In genomic region chr2:111209045-111209514, GRCh38 we compare ENCODE assay signal across 9 cellular contexts.
A peak's percentile ranks its signal among the peaks of the same experiment; 100 is the strongest.
DNase-seq lines count a peak whose midpoint lies in the region; ATAC-seq and TF ChIP-seq lines count a peak whose summit lies in the region.
"Had no signal": no experiment of that assay in that cellular context is flagged by ENCODE, and none has a peak within 500 bp of the region (broad histone marks: within the 10 kb centered on the region; RNA-seq: fewer than 3 reads in every experiment).

No MANE protein-coding gene starts in this region.

- no peak overlapping the region for H3K27ac ChIP-seq in naive thymus-derived CD4-positive, alpha-beta T cell (ENCODE audit: low read depth, low read length)
- H3K27ac ChIP-seq: BLaER1 treated with 17β-estradiol and CSF1 and Interleukin-3, amounts not matched to agents 10 nM and 100 nM had no signal

- peaks cover 5% of the 10 kb centered on the region for H3K9me3 Mint-ChIP-seq in activated CD8-positive, alpha-beta memory T cell treated with anti-CD3 and anti-CD28 coated beads, Interleukin-2, amount 10 ng/mL, durations not matched to agents 7 days and 5 days (ENCODE audit: low read depth)
- peaks cover 0 to 18% (median 11%) of the 10 kb centered on the region in 11 donors for H3K9me3 Mint-ChIP-seq in naive thymus-derived CD4-positive, alpha-beta T cell
- peaks cover 9% of the 10 kb centered on the region for H3K9me3 Mint-ChIP-seq in progenitor cell of endocrine pancreas (ENCODE audit: low read depth)

- no peaks in the 10 kb centered on the region for H3K36me3 ChIP-seq in naive thymus-derived CD4-positive, alpha-beta T cell (ENCODE audit: control insufficient read depth in 2 of 3, insufficient read depth in 3 of 3, low read length in 3 of 3)
- H3K36me3 ChIP-seq: BLaER1 treated with 17β-estradiol and CSF1 and Interleukin-3, amounts not matched to agents 10 nM and 100 nM had no signal

- no peak overlapping the region for H3K4me3 ChIP-seq in naive thymus-derived CD4-positive, alpha-beta T cell (ENCODE audit: low read length)
- H3K4me3 ChIP-seq: BLaER1 treated with 17β-estradiol and CSF1 and Interleukin-3, amounts not matched to agents 10 nM and 100 nM had no signal

- no peaks in the 10 kb centered on the region for H3K9me3 ChIP-seq in naive thymus-derived CD4-positive, alpha-beta T cell (ENCODE audit: control insufficient read depth in 2 of 3, low read length in 3 of 3)

- ATAC-seq in activated CD8-positive, alpha-beta memory T cell treated with anti-CD3 and anti-CD28 coated beads, Interleukin-2, amount 10 ng/mL, durations not matched to agents 7 days and 5 days, result peak; percentile 64
- ATAC-seq in HG02981 (IDR thresholded peaks at IDR 0.05; ENCODE audit: unreplicated experiment), result peak; percentile 95
- ATAC-seq in naive thymus-derived CD4-positive, alpha-beta T cell, result peak; percentile 54

- POLR2A ChIA-PET in naive thymus-derived CD4-positive, alpha-beta T cell (lab: Charles Lee), result no interaction called here

- H3K27me3 ChIP-seq in naive thymus-derived CD4-positive, alpha-beta T cell (ENCODE audit: control insufficient read depth in 2 of 2, insufficient read depth in 2 of 2, low read length in 2 of 2), result no peaks in the 10 kb centered on the region
- H3K27me3 ChIP-seq: BLaER1 treated with 17β-estradiol and CSF1 and Interleukin-3, amounts not matched to agents 10 nM and 100 nM had no signal

- peaks cover 34% of the 10 kb centered on the region for H3K36me3 Mint-ChIP-seq in activated CD8-positive, alpha-beta memory T cell treated with anti-CD3 and anti-CD28 coated beads, Interleukin-2, amount 10 ng/mL, durations not matched to agents 7 days and 5 days
- H3K36me3 Mint-ChIP-seq in naive thymus-derived CD4-positive, alpha-beta T cell, result peaks cover under 1 to 43% (median 3%) of the 10 kb centered on the region in 5 donors
- H3K36me3 Mint-ChIP-seq in progenitor cell of endocrine pancreas (ENCODE audit: insufficient read depth), result peaks cover 1% of the 10 kb centered on the region

- intact Hi-C loops in naive thymus-derived CD4-positive, alpha-beta T cell (cut with micrococcal nuclease), result loop anchor here in 1 of 2 donors (1.0 to 5.0 kb wide), 3 partner anchors 30 to 494 kb away; no protein-coding TSS in a partner anchor

- H3K4me3 Mint-ChIP-seq in activated CD8-positive, alpha-beta memory T cell treated with anti-CD3 and anti-CD28 coated beads, Interleukin-2, amount 10 ng/mL, durations not matched to agents 7 days and 5 days, result no peak overlapping the region
- H3K4me3 Mint-ChIP-seq in naive thymus-derived CD4-positive, alpha-beta T cell, result peak overlapping the region in 1 of 10 donors; percentile 61
- no peak overlapping the region for H3K4me3 Mint-ChIP-seq in progenitor cell of endocrine pancreas (ENCODE audit: low read depth)

- DNase-seq in activated CD8-positive, alpha-beta memory T cell treated with anti-CD3 and anti-CD28 coated beads, Interleukin-2, amount 10 ng/mL, durations not matched to agents 7 days and 5 days, result peak; percentile 55
- DNase-seq in activated CD8-positive, alpha-beta memory T cell treated with anti-CD3 and anti-CD28 coated beads, Interleukin-2, amount 50 U/mL, for 48 hours, result no peak
- DNase-seq in SW480 (ENCODE audit: low spot score) (peak; percentile 40), progenitor cell of endocrine pancreas (ENCODE audit: low spot score, unreplicated experiment) (no peak), iPS-NIHi11 (ENCODE audit: low spot score) (no peak), NCI-H524 treated with DMSO at 0.1 percent for 48 hours (lab: John Stamatoyannopoulos, UW) (no peak)
- peak in 1 of 9 donors; percentile 41 for DNase-seq in naive thymus-derived CD4-positive, alpha-beta T cell

- peaks cover 16% of the 10 kb centered on the region for H3K4me1 Mint-ChIP-seq in activated CD8-positive, alpha-beta memory T cell treated with anti-CD3 and anti-CD28 coated beads, Interleukin-2, amount 10 ng/mL, durations not matched to agents 7 days and 5 days
- peaks cover 0 to 27% (median 0%) of the 10 kb centered on the region in 7 donors for H3K4me1 Mint-ChIP-seq in naive thymus-derived CD4-positive, alpha-beta T cell
- no peaks in the 10 kb centered on the region for H3K4me1 Mint-ChIP-seq in progenitor cell of endocrine pancreas (ENCODE audit: low read depth)

- peaks cover 4% of the 10 kb centered on the region for H3K27me3 Mint-ChIP-seq in activated CD8-positive, alpha-beta memory T cell treated with anti-CD3 and anti-CD28 coated beads, Interleukin-2, amount 10 ng/mL, durations not matched to agents 7 days and 5 days
- H3K27me3 Mint-ChIP-seq in naive thymus-derived CD4-positive, alpha-beta T cell, result peaks cover 0 to 13% (median 8%) of the 10 kb centered on the region in 5 donors
- H3K27me3 Mint-ChIP-seq in progenitor cell of endocrine pancreas, result peaks cover 3% of the 10 kb centered on the region

- no peaks in the 10 kb centered on the region for H3K4me1 ChIP-seq in naive thymus-derived CD4-positive, alpha-beta T cell (ENCODE audit: control insufficient read depth in 2 of 2, insufficient read depth in 2 of 2, low read length in 2 of 2)

- no peak for TF ChIP-seq CTCF in progenitor cell of endocrine pancreas (IDR thresholded peaks at IDR 0.05; ENCODE audit: unreplicated experiment)

- CTCF ChIA-PET in activated CD8-positive, alpha-beta memory T cell treated with anti-CD3 and anti-CD28 coated beads, Interleukin-2, amount 10 ng/mL, durations not matched to agents 7 days and 5 days (lab: Charles Lee), result no interaction called here
- CTCF ChIA-PET in naive thymus-derived CD4-positive, alpha-beta T cell (lab: Charles Lee), result no interaction called here

- no peak overlapping the region for H3K27ac Mint-ChIP-seq in activated CD8-positive, alpha-beta memory T cell treated with anti-CD3 and anti-CD28 coated beads, Interleukin-2, amount 10 ng/mL, durations not matched to agents 7 days and 5 days
- H3K27ac Mint-ChIP-seq in naive thymus-derived CD4-positive, alpha-beta T cell, result peak overlapping the region in 1 of 9 donors; percentile 51
- H3K27ac Mint-ChIP-seq in progenitor cell of endocrine pancreas, result no peak overlapping the region

Comparison
In these comparisons a context has a peak if more than half of its experiments do, and no peak if none do; other contexts are left out.
1. DNase-seq: peak in activated CD8-positive, alpha-beta memory T cell treated with anti-CD3 and anti-CD28 coated beads, Interleukin-2, amount 10 ng/mL, durations not matched to agents 7 days and 5 days (single experiment) and SW480 (single experiment); none in activated CD8-positive, alpha-beta memory T cell treated with anti-CD3 and anti-CD28 coated beads, Interleukin-2, amount 50 U/mL, for 48 hours (single experiment), progenitor cell of endocrine pancreas (single experiment), iPS-NIHi11 (single experiment) and NCI-H524 treated with DMSO at 0.1 percent for 48 hours (single experiment).
2. Peak in every context shown above with its lines, with median percentiles within 50 percentile points of each other: ATAC-seq.